8 cellular contexts compared by ENCODE assay signal in genomic region chr19:42303101-42303464, GRCh38. TPM values are rescaled to one million over a fixed set of nuclear protein-coding genes. Genes with fewer than 3 reads are reported as not detected.
DNase-seq lines count a peak whose midpoint lies in the region; ATAC-seq, FAIRE-seq and TF ChIP-seq lines count a peak whose summit lies in the region.

No MANE protein-coding gene starts in this region.

- TF ChIP-seq EP300 in K562 (IDR thresholded peaks at IDR 0.05; ENCODE audit: low read length) = no peak

- in situ Hi-C loops in IMR-90 (cut with MboI; ENCODE audit: low sequenced_read_pairs) (no loop called here), K562 (cut with MboI) (no loop called here)

- intact Hi-C loops in IMR-90 (cut with micrococcal nuclease) (no loop called here), K562 (cut with micrococcal nuclease) (no loop called here)

- H3K79me1 ChIP-seq in IMR-90 (ENCODE audit: low read depth in 1 of 2, low read length in 2 of 2) = peaks cover 3 to 25% of the 10 kb centered on the region in 2 experiments; a peak in 2 of 4 replicates

- H2BK20ac ChIP-seq in IMR-90 (ENCODE audit: low read depth, low read length) = 0 out of 2 replicates have a peak overlapping the region, but pooled peaks have one; percentile 1

- H4K5ac ChIP-seq in IMR-90 (ENCODE audit: low read depth, low read length) = peak overlapping the region; percentile 54

- TF ChIP-seq POLR2A in IMR-90 (IDR thresholded peaks at IDR 0.05; ENCODE audit: low read depth, low read length) (no peak), K562 (conservative IDR thresholded peaks at IDR 0.05) (no peak)

- CTCF ChIA-PET in IMR-90 (lab: Yijun Ruan, JAX) (no interaction called here), K562 (lab: Yijun Ruan, JAX; ENCODE audit: low intra/inter-chr PET ratio) (no interaction called here)

- no peak for ATAC-seq in IMR-90 (ENCODE audit: low read depth)
- ATAC-seq in K562 = no peak
- ATAC-seq in naive thymus-derived CD8-positive, alpha-beta T cell = no peak
- no peak for ATAC-seq in GM18498 (IDR thresholded peaks at IDR 0.05; ENCODE audit: unreplicated experiment)

- no peak for TF ChIP-seq CTCF in IMR-90 (conservative IDR thresholded peaks at IDR 0.05; ENCODE audit: low read depth, low read length)
- TF ChIP-seq CTCF in K562 (IDR thresholded peaks at IDR 0.05 in 2 of 3, conservative IDR thresholded peaks at IDR 0.05 in 1 of 3; ENCODE audit: insufficient read depth in 2 of 3, low read depth in 1 of 3, low read length in 3 of 3) = no peak

- H3K4me1 Mint-ChIP-seq in naive thymus-derived CD8-positive, alpha-beta T cell = peaks cover 12 to 29% (median 27%) of the 10 kb centered on the region in 4 donors

- no peak overlapping the region for H3K23ac ChIP-seq in IMR-90 (ENCODE audit: low read depth, low read length)

- peaks cover 14% of the 10 kb centered on the region for H3K79me2 ChIP-seq in K562 (ENCODE audit: control insufficient read depth, insufficient read depth, low read length)

- H3K36me3 Mint-ChIP-seq in naive thymus-derived CD8-positive, alpha-beta T cell = peaks cover 0 to 12% (median 0%) of the 10 kb centered on the region in 3 donors

- TF ChIP-seq RAD21 in IMR-90 (IDR thresholded peaks at IDR 0.05; ENCODE audit: low read length) = no peak
- TF ChIP-seq RAD21 in K562 (CRISPR knock-in tag; conservative IDR thresholded peaks at IDR 0.05 in 1 of 2, IDR thresholded peaks at IDR 0.05 in 1 of 2) = no peak

- H3K27me3 ChIP-seq in BLaER1 (no peaks in the 10 kb centered on the region), IMR-90 (ENCODE audit: control insufficient read depth, insufficient read depth, low read length) (no peaks in the 10 kb centered on the region), K562 (ENCODE audit: control insufficient read depth in 2 of 2, insufficient read depth in 2 of 2, low read length in 2 of 2) (no peaks in the 10 kb centered on the region)

- H2BK5ac ChIP-seq in IMR-90 (ENCODE audit: low read depth, low read length, poor library complexity, severe bottlenecking) = no peak overlapping the region

- H3K9me3 Mint-ChIP-seq in naive thymus-derived CD8-positive, alpha-beta T cell = no peaks in the 10 kb centered on the region

- no peak overlapping the region for H3K56ac ChIP-seq in IMR-90 (ENCODE audit: extremely low read depth, insufficient read depth, low read length)

- H2AK9ac ChIP-seq in IMR-90 (replicated peaks; ENCODE audit: low read depth, low read length, poor library complexity) = peak overlapping the region; percentile 33

- DNase-seq in IMR-90 (no peak), K562 (ENCODE audit: extremely low read depth in 1 of 4, low spot score in 3 of 4) (peak in 1 of 4 experiments; percentile 23), NCI-H1694 treated with DMSO at 0.1 percent for 48 hours (lab: John Stamatoyannopoulos, UW) (no peak), cortex of kidney (lab: John Stamatoyannopoulos, UW) (no peak), EL (no peak)
- DNase-seq in naive thymus-derived CD8-positive, alpha-beta T cell = no peak

- no peak for FAIRE-seq in K562 (lab: Jason Lieb, UNC)

- H3K27ac ChIP-seq in BLaER1 (peak overlapping the region; percentile 89), IMR-90 (ENCODE audit: insufficient read depth, low read length) (0 out of 2 replicates have a peak overlapping the region, but pooled peaks have one; percentile 31), K562 (ENCODE audit: extremely low read depth, low read depth, low read length) (peak overlapping the region; percentile 77)

- H3K18ac ChIP-seq in IMR-90 (ENCODE audit: low read depth, low read length) = peak overlapping the region; percentile 6; the same call in 1 of the 2 replicates

- H2AK5ac ChIP-seq in IMR-90 (ENCODE audit: low read depth, low read length) = peak overlapping the region; percentile 45

- dilution Hi-C loops in IMR-90 (cut with HindIII; ENCODE audit: low sequenced_read_pairs, unreplicated experiment) = no loop called here

- BruUV-seq in IMR-90 (replicated peaks; lab: Mats Ljungman, UMichigan) (no TSS peak), K562 (replicated peaks; lab: Mats Ljungman, UMichigan) (no TSS peak)

- H3K27me3 Mint-ChIP-seq in naive thymus-derived CD8-positive, alpha-beta T cell = no peaks in the 10 kb centered on the region

- peak overlapping the region; percentile 8 for H3K4ac ChIP-seq in IMR-90 (ENCODE audit: low read depth, low read length)

- peak overlapping the region; percentile 51 to 81 for H4K8ac ChIP-seq in IMR-90 (ENCODE audit: low read depth in 2 of 2, low read length in 2 of 2)

- H3K4me2 ChIP-seq in BLaER1 = peak overlapping the region; percentile 74
- peak overlapping the region; percentile 60 for H3K4me2 ChIP-seq in IMR-90 (ENCODE audit: low read depth, low read length)
- H3K4me2 ChIP-seq in K562 (ENCODE audit: insufficient read depth, low read length) = peak overlapping the region; percentile 74

- H4K91ac ChIP-seq in IMR-90 (ENCODE audit: insufficient read depth, low read depth, low read length) = no peak overlapping the region

- H3K9me1 ChIP-seq in IMR-90 (ENCODE audit: insufficient read depth, low read length) = peaks cover 13% of the 10 kb centered on the region; the same call in 1 of the 2 replicates
- H3K9me1 ChIP-seq in K562 (ENCODE audit: control insufficient read depth, insufficient read depth, low read length) = no peaks in the 10 kb centered on the region

- H3K9me3 ChIP-seq in BLaER1 (no peaks in the 10 kb centered on the region; the same call in 1 of the 2 replicates), IMR-90 (ENCODE audit: control insufficient read depth, insufficient read depth, low read length) (no peaks in the 10 kb centered on the region), K562 (replicated peaks; ENCODE audit: control insufficient read depth, insufficient read depth, low read depth, low read length) (no peaks in the 10 kb centered on the region)

- POLR2A ChIA-PET in IMR-90 (lab: Charles Lee; ENCODE audit: unreplicated experiment) = no interaction called here
- POLR2A ChIA-PET in K562 (lab: Yijun Ruan, JAX) = interaction anchor here (0.5 to 1.9 kb wide), 6 partner anchors 11 to 183 kb away, joined by 3 to 9 read pairs (median 4); no protein-coding TSS in a partner anchor
- POLR2A ChIA-PET in naive thymus-derived CD8-positive, alpha-beta T cell (lab: Charles Lee) = interaction anchor here (0.6 to 1.7 kb wide), 5 partner anchors 13 to 988 kb away, joined by 4 to 8 read pairs (median 6); no protein-coding TSS in a partner anchor

- WGBS in IMR-90 (ENCODE audit: extremely low coverage in 2 of 2, insufficient read length in 1 of 2), 2 experiments = no CpG with 5 or more reads among the region's 11 CpGs
- 47% methylated on average over 7 of the region's 11 CpGs for WGBS in K562 (ENCODE audit: insufficient coverage, low coverage, missing lambda C conversion rate)

- H3K9ac ChIP-seq in BLaER1 (peak overlapping the region; percentile 85), IMR-90 (ENCODE audit: low read depth, low read length) (no peak overlapping the region), K562 (ENCODE audit: insufficient read depth in 1 of 2, low read depth in 2 of 2, low read length in 2 of 2) (peak overlapping the region; percentile 57 to 72; a peak in 3 of 4 replicates)

- H3K27ac Mint-ChIP-seq in naive thymus-derived CD8-positive, alpha-beta T cell = peak overlapping the region; percentile 51 to 91 (median 83)

- H3K4me3 Mint-ChIP-seq in naive thymus-derived CD8-positive, alpha-beta T cell = peak overlapping the region; percentile 84 to 93 (median 88)

- H3K4me1 ChIP-seq in BLaER1 = peaks cover 41% of the 10 kb centered on the region
- H3K4me1 ChIP-seq in IMR-90 (ENCODE audit: control insufficient read depth, insufficient read depth, low read length) = peaks cover 7% of the 10 kb centered on the region
- peaks cover 21 to 45% of the 10 kb centered on the region in 2 experiments for H3K4me1 ChIP-seq in K562 (replicated peaks in 1 of 2; ENCODE audit: control insufficient read depth in 2 of 2, insufficient read depth in 2 of 2, low read length in 2 of 2)

- peak overlapping the region; percentile 44; the same call in 1 of the 2 replicates for H3K14ac ChIP-seq in IMR-90 (replicated peaks; ENCODE audit: low read depth, low read length)

- H3K4me3 ChIP-seq in BLaER1 (peak overlapping the region; percentile 81), IMR-90 (ENCODE audit: insufficient read depth, low read depth, low read length) (peak overlapping the region; percentile 62; the same call in 1 of the 2 replicates), K562 (no peak overlapping the region)

- no peaks in the 10 kb centered on the region; the same call in 1 of the 2 replicates for H4K20me1 ChIP-seq in BLaER1
- H4K20me1 ChIP-seq in IMR-90 (ENCODE audit: insufficient read depth, low read length) = no peaks in the 10 kb centered on the region; the same call in 1 of the 2 replicates
- peaks cover 7% of the 10 kb centered on the region; the same call in 1 of the 2 replicates for H4K20me1 ChIP-seq in K562 (replicated peaks; ENCODE audit: control insufficient read depth, insufficient read depth, low read length)

- peak overlapping the region; percentile 23; the same call in 1 of the 3 replicates for H2BK15ac ChIP-seq in IMR-90 (ENCODE audit: low read depth, low read length)

- no peak overlapping the region for H2BK120ac ChIP-seq in IMR-90 (ENCODE audit: low read depth, low read length)

- H2AFZ ChIP-seq in IMR-90 (replicated peaks; ENCODE audit: low read length, poor library complexity) (peak overlapping the region; percentile 93), K562 (ENCODE audit: low read depth, low read length) (peak overlapping the region; percentile 93)

- H3K36me3 ChIP-seq in BLaER1 (peaks cover 12% of the 10 kb centered on the region), IMR-90 (ENCODE audit: control insufficient read depth, insufficient read depth, low read length) (0 out of 2 replicates have a peak, but pooled peaks cover 1% of the 10 kb centered on the region), K562 (ENCODE audit: control insufficient read depth, insufficient read depth, low read length) (peaks cover 12% of the 10 kb centered on the region; the same call in 2 of the 3 replicates)

RNA-seq across cellular contexts. Expression of gene PAFAH1B3, which starts 0.7 kb away (rescaled TPM):
- total RNA-seq in IMR-90 (2012; rRNA removed) (71.2 and 76.4 TPM in 2 replicates), K562 (2014; rRNA removed) (114 and 146 TPM in 2 replicates), K562 (2014; rRNA removed; fragmentation: Illumina TruSeq; extraction: Trizol) (28.7 and 48.0 TPM in 2 replicates), K562 (2015; rRNA removed; fragmentation: Illumina TruSeq; extraction: Trizol) (78.9 and 81.0 TPM in 2 replicates), K562 (2021) (130 and 138 TPM in 2 replicates)
- polyA plus RNA-seq in IMR-90 (2012; rRNA removed) (64.3 and 69.7 TPM in 2 replicates), K562 (2011; rRNA removed) (27.5 and 40.8 TPM in 2 replicates), K562 (2014; fragmentation: Illumina TruSeq; extraction: Trizol) (96.7 and 113 TPM in 2 replicates), K562 (2014; fragmentation: Nextera tagmentation; extraction: Ambion mirVana) (10 to 100 TPM; 10.5 to 23.5 TPM), K562 (2014; rRNA removed) (79.6 and 80.6 TPM in 2 replicates)
- polyA plus RNA-seq in IMR-90 (2012; cell fraction: cytosol; rRNA removed) = 92.1 and 108 TPM in 2 replicates
- 40.0 and 79.4 TPM in 2 replicates for polyA plus RNA-seq in IMR-90 (2012; cell fraction: nucleus; rRNA removed; ENCODE audit: low replicate concordance)
- 3.9 and 24.8 TPM in 2 replicates for total RNA-seq in K562 (2011; cell fraction: chromatin; rRNA removed; ENCODE audit: low replicate concordance)
- total RNA-seq in K562 (2011; cell fraction: nucleolus; rRNA removed) = 45.0 and 47.0 TPM in 2 replicates
- total RNA-seq in K562 (2011; cell fraction: nucleoplasm; rRNA removed) = 16.6 and 17.6 TPM in 2 replicates
- polyA plus RNA-seq in K562 (2011; cell fraction: cytosol; rRNA removed) = 71.5 and 165 TPM in 2 replicates
- polyA plus RNA-seq in K562 (2011; cell fraction: nucleus; rRNA removed) = 47.4 and 73.9 TPM in 2 replicates
- 83.4 and 102 TPM in 2 replicates for polyA plus RNA-seq in K562 (2012)
- polyA minus RNA-seq in K562 (2011; rRNA and poly(A)+ RNA removed) = 20.7 and 34.8 TPM in 2 replicates
- polyA minus RNA-seq in K562 (2011; cell fraction: cytosol; rRNA and poly(A)+ RNA removed) = 70.3 and 71.1 TPM in 2 replicates
- polyA minus RNA-seq in K562 (2011; cell fraction: nucleus; rRNA and poly(A)+ RNA removed) = 16.8 and 18.9 TPM in 2 replicates
- total RNA-seq in naive thymus-derived CD8-positive, alpha-beta T cell = 10 to 100 TPM; 15.4 to 17.7 TPM
- 10 to 100 TPM; 38.4 to 48.1 (median 43.6) TPM for polyA plus RNA-seq in naive thymus-derived CD8-positive, alpha-beta T cell

RNA-seq across cellular contexts. Expression of gene PRR19, which starts 1.2 kb away (rescaled TPM):
- 0.28 and 0.36 TPM in 2 replicates for total RNA-seq in IMR-90 (2012; rRNA removed)
- polyA plus RNA-seq in IMR-90 (2012; rRNA removed) = 1.6 and 1.8 TPM in 2 replicates
- polyA plus RNA-seq in IMR-90 (2012; cell fraction: cytosol; rRNA removed) = 0.79 and 1.7 TPM in 2 replicates
- 0.60 and 1.5 TPM in 2 replicates for polyA plus RNA-seq in IMR-90 (2012; cell fraction: nucleus; rRNA removed; ENCODE audit: low replicate concordance)
- 0.30 and 0.67 TPM in 2 replicates for total RNA-seq in K562 (2011; cell fraction: chromatin; rRNA removed; ENCODE audit: low replicate concordance)
- 0.39 and 0.83 TPM in 2 replicates for total RNA-seq in K562 (2011; cell fraction: nucleolus; rRNA removed)
- 0.76 and 0.81 TPM in 2 replicates for total RNA-seq in K562 (2011; cell fraction: nucleoplasm; rRNA removed)
- 0.54 and 1.1 TPM in 2 replicates for total RNA-seq in K562 (2014; rRNA removed)
- total RNA-seq in K562 (2014; rRNA removed; fragmentation: Illumina TruSeq; extraction: Trizol) = 0.11 and 0.32 TPM in 2 replicates
- total RNA-seq in K562 (2015; rRNA removed; fragmentation: Illumina TruSeq; extraction: Trizol) = 0.94 and 1.1 TPM in 2 replicates
- total RNA-seq in K562 (2021) = 1.6 and 1.8 TPM in 2 replicates
- 0.24 and 0.34 TPM in 2 replicates for polyA plus RNA-seq in K562 (2011; rRNA removed)
- polyA plus RNA-seq in K562 (2011; cell fraction: cytosol; rRNA removed) = 0.41 and 2.0 TPM in 2 replicates
- polyA plus RNA-seq in K562 (2011; cell fraction: nucleus; rRNA removed) = 0.21 and 0.77 TPM in 2 replicates
- 1.4 and 1.7 TPM in 2 replicates for polyA plus RNA-seq in K562 (2012)
- polyA plus RNA-seq in K562 (2014; fragmentation: Illumina TruSeq; extraction: Trizol) = 1.0 and 1.9 TPM in 2 replicates
- polyA plus RNA-seq in K562 (2014; fragmentation: Nextera tagmentation; extraction: Ambion mirVana) = under 1 TPM; 0.10 to 0.18 TPM
- 0.73 and 1.6 TPM in 2 replicates for polyA plus RNA-seq in K562 (2014; rRNA removed)
- polyA minus RNA-seq in K562 (2011; rRNA and poly(A)+ RNA removed) = 0.15 and 0.32 TPM in 2 replicates
- polyA minus RNA-seq in K562 (2011; cell fraction: cytosol; rRNA and poly(A)+ RNA removed) = 1.2 TPM in 1 of 2 replicates, not detected in the other
- 0.40 TPM in 1 of 2 replicates, not detected in the other for polyA minus RNA-seq in K562 (2011; cell fraction: nucleus; rRNA and poly(A)+ RNA removed)
- under 1 TPM in 1 of 2 experiments, not detected in 1; 0.25 TPM for total RNA-seq in naive thymus-derived CD8-positive, alpha-beta T cell
- polyA plus RNA-seq in naive thymus-derived CD8-positive, alpha-beta T cell = under 1 TPM in 2 of 3 donors, not detected in 1; 0.32 to 0.49 TPM

RNA-seq across cellular contexts. Expression of gene TMEM145, which starts 10.0 kb away (rescaled TPM):
- total RNA-seq in IMR-90 (2012; rRNA removed) (under 0.01 and 2.5 TPM in 2 replicates), K562 (2014; rRNA removed) (0.61 TPM in 1 of 2 replicates, not detected in the other), K562 (2014; rRNA removed; fragmentation: Illumina TruSeq; extraction: Trizol) (0.80 and 0.83 TPM in 2 replicates), K562 (2015; rRNA removed; fragmentation: Illumina TruSeq; extraction: Trizol) (0.75 and 0.94 TPM in 2 replicates), K562 (2021) (2.8 and 5.5 TPM in 2 replicates)
- polyA plus RNA-seq in IMR-90 (2012; rRNA removed) (0.09 and 0.41 TPM in 2 replicates), K562 (2011; rRNA removed) (1.3 and 1.8 TPM in 2 replicates), K562 (2014; fragmentation: Illumina TruSeq; extraction: Trizol) (1.8 and 2.0 TPM in 2 replicates), K562 (2014; fragmentation: Nextera tagmentation; extraction: Ambion mirVana) (not detected), K562 (2014; rRNA removed) (3.0 and 4.1 TPM in 2 replicates)
- 0.10 and 0.20 TPM in 2 replicates for polyA plus RNA-seq in IMR-90 (2012; cell fraction: cytosol; rRNA removed)
- 1.5 and 2.9 TPM in 2 replicates for polyA plus RNA-seq in IMR-90 (2012; cell fraction: nucleus; rRNA removed; ENCODE audit: low replicate concordance)
- total RNA-seq in K562 (2011; cell fraction: chromatin; rRNA removed; ENCODE audit: low replicate concordance) = 4.7 and 17.0 TPM in 2 replicates
- total RNA-seq in K562 (2011; cell fraction: nucleolus; rRNA removed) = 7.8 and 16.2 TPM in 2 replicates
- 4.7 and 8.2 TPM in 2 replicates for total RNA-seq in K562 (2011; cell fraction: nucleoplasm; rRNA removed)
- polyA plus RNA-seq in K562 (2011; cell fraction: cytosol; rRNA removed) = 0.54 and 0.77 TPM in 2 replicates
- polyA plus RNA-seq in K562 (2011; cell fraction: nucleus; rRNA removed) = 16.6 and 17.9 TPM in 2 replicates
- polyA plus RNA-seq in K562 (2012) = 0.91 and 2.6 TPM in 2 replicates
- polyA minus RNA-seq in K562 (2011; rRNA and poly(A)+ RNA removed) = 1.9 and 2.4 TPM in 2 replicates
- polyA minus RNA-seq in K562 (2011; cell fraction: cytosol; rRNA and poly(A)+ RNA removed) = 4.5 TPM in 1 of 2 replicates, not detected in the other
- 6.6 and 11.7 TPM in 2 replicates for polyA minus RNA-seq in K562 (2011; cell fraction: nucleus; rRNA and poly(A)+ RNA removed)
- total RNA-seq in naive thymus-derived CD8-positive, alpha-beta T cell = not detected
- not detected for polyA plus RNA-seq in naive thymus-derived CD8-positive, alpha-beta T cell

RNA-seq across cellular contexts. Expression of gene MEGF8, which starts 22.4 kb away (rescaled TPM):
- 2.3 and 2.5 TPM in 2 replicates for total RNA-seq in IMR-90 (2012; rRNA removed)
- 12.5 and 13.7 TPM in 2 replicates for polyA plus RNA-seq in IMR-90 (2012; rRNA removed)
- polyA plus RNA-seq in IMR-90 (2012; cell fraction: cytosol; rRNA removed) = 7.6 and 17.1 TPM in 2 replicates
- 17.5 and 26.7 TPM in 2 replicates for polyA plus RNA-seq in IMR-90 (2012; cell fraction: nucleus; rRNA removed; ENCODE audit: low replicate concordance)
- total RNA-seq in K562 (2011; cell fraction: chromatin; rRNA removed; ENCODE audit: low replicate concordance) = 10.5 and 30.6 TPM in 2 replicates
- total RNA-seq in K562 (2011; cell fraction: nucleolus; rRNA removed) = 29.2 and 30.2 TPM in 2 replicates
- total RNA-seq in K562 (2011; cell fraction: nucleoplasm; rRNA removed) = 14.0 and 15.8 TPM in 2 replicates
- 3.8 and 4.5 TPM in 2 replicates for total RNA-seq in K562 (2014; rRNA removed)
- 1.5 and 1.8 TPM in 2 replicates for total RNA-seq in K562 (2014; rRNA removed; fragmentation: Illumina TruSeq; extraction: Trizol)
- 3.0 and 3.4 TPM in 2 replicates for total RNA-seq in K562 (2015; rRNA removed; fragmentation: Illumina TruSeq; extraction: Trizol)
- 10.0 and 13.1 TPM in 2 replicates for total RNA-seq in K562 (2021)
- 1.9 and 2.1 TPM in 2 replicates for polyA plus RNA-seq in K562 (2011; rRNA removed)
- 1.8 and 3.8 TPM in 2 replicates for polyA plus RNA-seq in K562 (2011; cell fraction: cytosol; rRNA removed)
- 5.9 and 11.6 TPM in 2 replicates for polyA plus RNA-seq in K562 (2011; cell fraction: nucleus; rRNA removed)
- 6.5 and 11.3 TPM in 2 replicates for polyA plus RNA-seq in K562 (2012)
- polyA plus RNA-seq in K562 (2014; fragmentation: Illumina TruSeq; extraction: Trizol) = 3.9 and 4.6 TPM in 2 replicates
- under 1 TPM; 0.28 to 0.34 TPM for polyA plus RNA-seq in K562 (2014; fragmentation: Nextera tagmentation; extraction: Ambion mirVana)
- 4.5 and 4.7 TPM in 2 replicates for polyA plus RNA-seq in K562 (2014; rRNA removed)
- 2.1 and 2.6 TPM in 2 replicates for polyA minus RNA-seq in K562 (2011; rRNA and poly(A)+ RNA removed)
- 8.0 and 10.0 TPM in 2 replicates for polyA minus RNA-seq in K562 (2011; cell fraction: cytosol; rRNA and poly(A)+ RNA removed)
- polyA minus RNA-seq in K562 (2011; cell fraction: nucleus; rRNA and poly(A)+ RNA removed) = 7.9 and 8.1 TPM in 2 replicates
- 10 to 100 TPM in 1 of 2 experiments, 1 to 10 TPM in 1; 9.2 to 10.2 TPM for total RNA-seq in naive thymus-derived CD8-positive, alpha-beta T cell
- under 1 TPM; 0.23 to 0.57 (median 0.34) TPM for polyA plus RNA-seq in naive thymus-derived CD8-positive, alpha-beta T cell

RNA-seq across cellular contexts. Expression of gene CIC, which starts 34.0 kb away (rescaled TPM):
- total RNA-seq in IMR-90 (2012; rRNA removed) = 1.8 and 2.5 TPM in 2 replicates
- 23.2 and 27.3 TPM in 2 replicates for polyA plus RNA-seq in IMR-90 (2012; rRNA removed)
- 20.0 and 22.5 TPM in 2 replicates for polyA plus RNA-seq in IMR-90 (2012; cell fraction: cytosol; rRNA removed)
- 50.1 and 139 TPM in 2 replicates for polyA plus RNA-seq in IMR-90 (2012; cell fraction: nucleus; rRNA removed; ENCODE audit: low replicate concordance)
- total RNA-seq in K562 (2011; cell fraction: chromatin; rRNA removed; ENCODE audit: low replicate concordance) = 24.1 and 86.8 TPM in 2 replicates
- 64.6 and 65.9 TPM in 2 replicates for total RNA-seq in K562 (2011; cell fraction: nucleolus; rRNA removed)
- 39.3 and 41.3 TPM in 2 replicates for total RNA-seq in K562 (2011; cell fraction: nucleoplasm; rRNA removed)
- 13.6 and 13.7 TPM in 2 replicates for total RNA-seq in K562 (2014; rRNA removed)
- 1.5 and 2.2 TPM in 2 replicates for total RNA-seq in K562 (2014; rRNA removed; fragmentation: Illumina TruSeq; extraction: Trizol)
- 8.6 and 8.7 TPM in 2 replicates for total RNA-seq in K562 (2015; rRNA removed; fragmentation: Illumina TruSeq; extraction: Trizol)
- total RNA-seq in K562 (2021) = 37.6 and 44.7 TPM in 2 replicates
- polyA plus RNA-seq in K562 (2011; rRNA removed) = 3.0 and 5.8 TPM in 2 replicates
- polyA plus RNA-seq in K562 (2011; cell fraction: cytosol; rRNA removed) = 4.3 and 10.0 TPM in 2 replicates
- 37.3 and 64.7 TPM in 2 replicates for polyA plus RNA-seq in K562 (2011; cell fraction: nucleus; rRNA removed)
- 24.4 and 27.9 TPM in 2 replicates for polyA plus RNA-seq in K562 (2012)
- polyA plus RNA-seq in K562 (2014; fragmentation: Illumina TruSeq; extraction: Trizol) = 12.0 and 21.5 TPM in 2 replicates
- polyA plus RNA-seq in K562 (2014; fragmentation: Nextera tagmentation; extraction: Ambion mirVana) = under 1 TPM; 0.07 to 0.13 TPM
- polyA plus RNA-seq in K562 (2014; rRNA removed) = 18.9 and 19.9 TPM in 2 replicates
- polyA minus RNA-seq in K562 (2011; rRNA and poly(A)+ RNA removed) = 1.8 and 2.4 TPM in 2 replicates
- 12.8 and 21.3 TPM in 2 replicates for polyA minus RNA-seq in K562 (2011; cell fraction: cytosol; rRNA and poly(A)+ RNA removed)
- 14.4 and 16.6 TPM in 2 replicates for polyA minus RNA-seq in K562 (2011; cell fraction: nucleus; rRNA and poly(A)+ RNA removed)
- 10 to 100 TPM; 84.7 to 87.4 TPM for total RNA-seq in naive thymus-derived CD8-positive, alpha-beta T cell
- polyA plus RNA-seq in naive thymus-derived CD8-positive, alpha-beta T cell = 1 to 10 TPM in 2 of 3 donors, under 1 TPM in 1; 0.43 to 1.8 (median 1.3) TPM

Comparison
In these comparisons a context has a peak if more than half of its experiments do, and no peak if none do; other contexts are left out.
1. H3K27ac ChIP-seq: peak in every context shown above with its lines; median percentile 89 in BLaER1; 77 in K562; 31 in IMR-90.